Comparison of ENCODE assay signal across 11 cellular contexts in genomic region chr19:18495204-18495911, GRCh38. TPM values are rescaled to one million over a fixed set of nuclear protein-coding genes. Genes with fewer than 3 reads are reported as not detected.
DNase-seq lines count a peak whose midpoint lies in the region; ATAC-seq and TF ChIP-seq lines count a peak whose summit lies in the region.
"Had no signal": no experiment of that assay in that cellular context is flagged by ENCODE, and none has a peak within 500 bp of the region (broad histone marks: within the 10 kb centered on the region; RNA-seq: fewer than 3 reads in every experiment).

No MANE protein-coding gene starts in this region.

- WGBS in endodermal cell (ENCODE audit: insufficient coverage in 1 of 2, insufficient read length in 1 of 2), 2 experiments, result 81% methylated on average over 7 to 14 of the region's 14 CpGs

- H3K36me3 Mint-ChIP-seq in CD8-positive, alpha-beta memory T cell, result peaks cover 0 to 4% (median 0%) of the 10 kb centered on the region in 3 donors
- H3K36me3 Mint-ChIP-seq in endodermal cell (ENCODE audit: low read depth), result peaks cover 4% of the 10 kb centered on the region

- intact Hi-C loops in PC-3 (cut with micrococcal nuclease), result no loop called here

- H3F3A ChIP-seq in PC-3 (ENCODE audit: low read length, unreplicated experiment), result no peaks in the 10 kb centered on the region

- POLR2A ChIA-PET in CD8-positive, alpha-beta memory T cell (lab: Charles Lee), result interaction anchor here (0.6 to 4.8 kb wide), 10 partner anchors 10 to 93 kb away, joined by 3 to 38 read pairs (median 6); partner anchors contain the start of genes ELL, KXD1 and REX1BD
- POLR2A ChIA-PET in PC-3 (lab: Charles Lee; ENCODE audit: unreplicated experiment), result interaction anchor here (0.6 kb wide), 1 partner anchor 143 kb away, joined by 3 read pairs; no protein-coding TSS in a partner anchor

- peaks cover 98% of the 10 kb centered on the region for H3K79me2 ChIP-seq in PC-3 (ENCODE audit: low read length)
- peaks cover 99% of the 10 kb centered on the region for H3K79me2 ChIP-seq in osteoblast (ENCODE audit: insufficient read depth, low read length)

- H3K9me3 Mint-ChIP-seq in CD8-positive, alpha-beta memory T cell, result no peaks in the 10 kb centered on the region
- peaks cover 1% of the 10 kb centered on the region for H3K9me3 Mint-ChIP-seq in endodermal cell

- H3K4me1 ChIP-seq in CD8-positive, alpha-beta memory T cell (ENCODE audit: insufficient read depth, low read length), result peaks cover 94% of the 10 kb centered on the region
- peaks cover 19% of the 10 kb centered on the region for H3K4me1 ChIP-seq in PC-3 (ENCODE audit: insufficient read depth, low read length)
- no peaks in the 10 kb centered on the region for H3K4me1 ChIP-seq in endodermal cell (ENCODE audit: control insufficient read depth, insufficient read depth, low read length)
- H3K4me1 ChIP-seq in osteoblast (ENCODE audit: insufficient read depth, low read length), result peaks cover 25% of the 10 kb centered on the region

- DNase-seq in CD8-positive, alpha-beta memory T cell, result peak in 2 of 5 donors; percentile 31 to 62
- DNase-seq in PC-3 (no peak), endodermal cell (no peak), osteoblast (ENCODE audit: insufficient read length, low spot score, missing footprints) (peak; percentile 65), COLO829 (ENCODE audit: low spot score) (no peak), superior temporal gyrus (ENCODE audit: extremely low spot score) (no peak), NCI-H446 (lab: John Stamatoyannopoulos, UW) (no peak)
- DNase-seq: effector CD8-positive, alpha-beta T cell; NCI-H526; occipital lobe; SW 1271 had no signal

- peaks cover 80% of the 10 kb centered on the region for H4K20me1 ChIP-seq in PC-3 (ENCODE audit: low read length)
- peaks cover 90% of the 10 kb centered on the region for H4K20me1 ChIP-seq in osteoblast (ENCODE audit: insufficient read depth, low read length)

- peak overlapping the region; percentile 68 to 100 (median 99) for H3K27ac Mint-ChIP-seq in CD8-positive, alpha-beta memory T cell
- peak overlapping the region; percentile 26 for H3K27ac Mint-ChIP-seq in endodermal cell

- no peaks in the 10 kb centered on the region for H3K36me3 ChIP-seq in CD8-positive, alpha-beta memory T cell (ENCODE audit: insufficient read depth, low read length)
- no peaks in the 10 kb centered on the region for H3K36me3 ChIP-seq in PC-3 (ENCODE audit: low read depth, low read length)
- no peaks in the 10 kb centered on the region for H3K36me3 ChIP-seq in endodermal cell (ENCODE audit: control insufficient read depth, insufficient read depth, low read length)
- no peaks in the 10 kb centered on the region for H3K36me3 ChIP-seq in osteoblast (ENCODE audit: insufficient read depth, low read length)

- TF ChIP-seq CTCF in PC-3 (conservative IDR thresholded peaks at IDR 0.05; ENCODE audit: low read depth, low read length) (no peak), endodermal cell (conservative IDR thresholded peaks at IDR 0.05) (no peak), osteoblast (IDR thresholded peaks at IDR 0.05; ENCODE audit: extremely low read depth, low read depth, low read length) (no peak)

- H3K9me2 ChIP-seq in PC-3 (replicated peaks; ENCODE audit: low read length), result no peaks in the 10 kb centered on the region

- no TSS peak for BruUV-seq in PC-3 (replicated peaks; lab: Mats Ljungman, UMichigan)

- no peak overlapping the region for H3K9ac ChIP-seq in PC-3 (ENCODE audit: low read length)
- H3K9ac ChIP-seq in endodermal cell (ENCODE audit: extremely low read depth, low read length, poor library complexity, severe bottlenecking), result no peak overlapping the region

- no peaks in the 10 kb centered on the region for H3K27me3 ChIP-seq in CD8-positive, alpha-beta memory T cell (ENCODE audit: insufficient read depth, low read length, poor library complexity, severe bottlenecking)
- no peaks in the 10 kb centered on the region for H3K27me3 ChIP-seq in PC-3 (ENCODE audit: low read length)
- H3K27me3 ChIP-seq in endodermal cell (ENCODE audit: control insufficient read depth, insufficient read depth, low read length, poor library complexity, severe bottlenecking), result no peaks in the 10 kb centered on the region
- no peaks in the 10 kb centered on the region for H3K27me3 ChIP-seq in osteoblast (ENCODE audit: insufficient read depth, low read length)

- no peak for ATAC-seq in PC-3

- peak overlapping the region; percentile 81 to 93 (median 85) for H3K4me3 Mint-ChIP-seq in CD8-positive, alpha-beta memory T cell
- no peak overlapping the region for H3K4me3 Mint-ChIP-seq in endodermal cell

- peak overlapping the region; percentile 87 for H3K27ac ChIP-seq in CD8-positive, alpha-beta memory T cell (ENCODE audit: low read depth, low read length)
- H3K27ac ChIP-seq in PC-3 (ENCODE audit: low read length), result peak overlapping the region; percentile 52
- H3K27ac ChIP-seq in endodermal cell (ENCODE audit: low read depth, low read length), result no peak overlapping the region
- peak overlapping the region; percentile 81 for H3K27ac ChIP-seq in osteoblast (ENCODE audit: low read depth, low read length)

- peak overlapping the region; percentile 57 for H3K4me3 ChIP-seq in CD8-positive, alpha-beta memory T cell (ENCODE audit: low read length)
- H3K4me3 ChIP-seq in PC-3 (ENCODE audit: low read length) (no peak overlapping the region), endodermal cell (ENCODE audit: low read length) (no peak overlapping the region), osteoblast (ENCODE audit: insufficient read depth, low read length) (no peak overlapping the region)

- H3K4me1 Mint-ChIP-seq in CD8-positive, alpha-beta memory T cell, result peaks cover 76 to 94% (median 85%) of the 10 kb centered on the region in 3 donors
- H3K4me1 Mint-ChIP-seq in endodermal cell, result peaks cover 15% of the 10 kb centered on the region

- peak overlapping the region; percentile 75 for H3K4me2 ChIP-seq in PC-3 (ENCODE audit: low read length)
- H3K4me2 ChIP-seq in osteoblast (ENCODE audit: insufficient read depth, low read length), result no peak overlapping the region

- H2AFZ ChIP-seq in PC-3 (ENCODE audit: low read length), result no peak overlapping the region
- H2AFZ ChIP-seq in osteoblast (ENCODE audit: low read length), result no peak overlapping the region

- no peaks in the 10 kb centered on the region for H3K9me3 ChIP-seq in CD8-positive, alpha-beta memory T cell (ENCODE audit: low read length)
- no peaks in the 10 kb centered on the region for H3K9me3 ChIP-seq in PC-3 (ENCODE audit: low read length)
- no peaks in the 10 kb centered on the region for H3K9me3 ChIP-seq in endodermal cell (ENCODE audit: control insufficient read depth, low read length)
- no peaks in the 10 kb centered on the region for H3K9me3 ChIP-seq in osteoblast (ENCODE audit: low read depth, low read length)

- CTCF ChIA-PET in CD8-positive, alpha-beta memory T cell (lab: Charles Lee), result interaction anchor here (1.1 to 7.4 kb wide), 9 partner anchors 10 to 93 kb away, joined by 3 to 71 read pairs (median 7); partner anchors contain the start of genes ELL and REX1BD
- CTCF ChIA-PET in PC-3 (lab: Charles Lee), result interaction anchor here (1.2 kb wide), 2 partner anchors 25 to 34 kb away, joined by 4 to 11 read pairs; no protein-coding TSS in a partner anchor

- no peaks in the 10 kb centered on the region for H3K27me3 Mint-ChIP-seq in CD8-positive, alpha-beta memory T cell
- no peaks in the 10 kb centered on the region for H3K27me3 Mint-ChIP-seq in endodermal cell (ENCODE audit: insufficient read depth)

RNA-seq across cellular contexts. Expression of gene ELL, which starts 26.5 kb away (rescaled TPM):
- 10 to 100 TPM; 24.4 to 25.5 TPM for total RNA-seq in CD8-positive, alpha-beta memory T cell
- 22.1 TPM for polyA plus RNA-seq in CD8-positive, alpha-beta memory T cell
- total RNA-seq in PC-3 (2014; rRNA removed), result 21.0 and 30.6 TPM in 2 replicates
- total RNA-seq in endodermal cell, result 10 to 100 TPM; 10.9 to 15.4 TPM
- polyA plus RNA-seq in endodermal cell (2013, experiment 1 of 2), result 7.1 TPM
- 6.6 TPM for polyA plus RNA-seq in endodermal cell (2013, experiment 2 of 2)
- 17.1 and 18.5 TPM in 2 replicates for total RNA-seq in osteoblast

RNA-seq across cellular contexts. Expression of gene FKBP8, which starts 48.0 kb away (rescaled TPM):
- total RNA-seq in CD8-positive, alpha-beta memory T cell, result 100 to 1,000 TPM; 161 to 170 TPM
- 138 TPM for polyA plus RNA-seq in CD8-positive, alpha-beta memory T cell
- 243 and 278 TPM in 2 replicates for total RNA-seq in PC-3 (2014; rRNA removed)
- total RNA-seq in endodermal cell, result 100 to 1,000 TPM; 277 to 336 TPM
- polyA plus RNA-seq in endodermal cell (2013, experiment 1 of 2), result 178 TPM
- polyA plus RNA-seq in endodermal cell (2013, experiment 2 of 2), result 167 TPM
- total RNA-seq in osteoblast, result 253 and 288 TPM in 2 replicates

RNA-seq across cellular contexts. Expression of gene ISYNA1, which starts 57.4 kb away (rescaled TPM):
- total RNA-seq in CD8-positive, alpha-beta memory T cell, result 10 to 100 TPM; 18.2 to 20.3 TPM
- 33.2 TPM for polyA plus RNA-seq in CD8-positive, alpha-beta memory T cell
- total RNA-seq in PC-3 (2014; rRNA removed), result 19.4 TPM in 2 replicates
- 100 to 1,000 TPM; 156 to 212 TPM for total RNA-seq in endodermal cell
- polyA plus RNA-seq in endodermal cell (2013, experiment 1 of 2), result 502 TPM
- 458 TPM for polyA plus RNA-seq in endodermal cell (2013, experiment 2 of 2)
- total RNA-seq in osteoblast, result 7.7 and 8.0 TPM in 2 replicates
